In genomic region chr11:110525883-110526282, GRCh38 we compare ENCODE assay signal across 9 cellular contexts.
DNase-seq lines count a peak whose midpoint lies in the region; ATAC-seq, FAIRE-seq and TF ChIP-seq lines count a peak whose summit lies in the region.
"Had no signal": no experiment of that assay in that cellular context is flagged by ENCODE, and none has a peak within 500 bp of the region (broad histone marks: within the 10 kb centered on the region; RNA-seq: fewer than 3 reads in every experiment).

No MANE protein-coding gene starts in this region.

- H3K36me3 Mint-ChIP-seq in type B pancreatic cell, result no peaks in the 10 kb centered on the region
- H3K36me3 Mint-ChIP-seq in osteocyte (ENCODE audit: unreplicated experiment), result no peaks in the 10 kb centered on the region
- H3K36me3 Mint-ChIP-seq: CD4-positive, CD25-positive, alpha-beta regulatory T cell had no signal

- H3K27ac Mint-ChIP-seq in type B pancreatic cell (no peak overlapping the region), osteocyte (ENCODE audit: unreplicated experiment) (no peak overlapping the region)
- H3K27ac Mint-ChIP-seq: CD4-positive, CD25-positive, alpha-beta regulatory T cell had no signal

- no peak for ATAC-seq in left ventricle myocardium superior

- no peaks in the 10 kb centered on the region for H3K27me3 Mint-ChIP-seq in type B pancreatic cell
- H3K27me3 Mint-ChIP-seq in osteocyte (ENCODE audit: unreplicated experiment), result no peaks in the 10 kb centered on the region
- H3K27me3 Mint-ChIP-seq: CD4-positive, CD25-positive, alpha-beta regulatory T cell had no signal

- FAIRE-seq in H54 (lab: Jason Lieb, UNC), result no peak

- H3K4me1 Mint-ChIP-seq in type B pancreatic cell (ENCODE audit: unreplicated experiment), result no peaks in the 10 kb centered on the region
- H3K4me1 Mint-ChIP-seq in osteocyte (ENCODE audit: unreplicated experiment), result no peaks in the 10 kb centered on the region

- H3K9me3 Mint-ChIP-seq in type B pancreatic cell, result peaks cover 14% of the 10 kb centered on the region
- peaks cover 17% of the 10 kb centered on the region for H3K9me3 Mint-ChIP-seq in osteocyte (ENCODE audit: unreplicated experiment)

- TF ChIP-seq CTCF in type B pancreatic cell (conservative IDR thresholded peaks at IDR 0.05) (no peak), osteocyte (IDR thresholded peaks at IDR 0.05) (no peak)

- no peak for TF ChIP-seq POLR2A in H54 (IDR thresholded peaks at IDR 0.05; ENCODE audit: low read depth, low read length)

- H3K4me3 Mint-ChIP-seq in type B pancreatic cell, result no peak overlapping the region
- no peak overlapping the region for H3K4me3 Mint-ChIP-seq in osteocyte (ENCODE audit: unreplicated experiment)
- H3K4me3 Mint-ChIP-seq: CD4-positive, CD25-positive, alpha-beta regulatory T cell had no signal

- DNase-seq in left ventricle myocardium superior (peak; percentile 30), cardiac septum (ENCODE audit: low spot score) (no peak), epithelial cell of prostate (ENCODE audit: low read depth, low spot score) (peak; percentile 80), H54 (ENCODE audit: insufficient read length, low spot score) (no peak), type B pancreatic cell (ENCODE audit: extremely low spot score, unreplicated experiment) (no peak), HuH-7.5 (ENCODE audit: low spot score) (no peak), osteocyte (ENCODE audit: extremely low spot score, unreplicated experiment) (no peak)
- DNase-seq in Jurkat, Clone E6-1 (ENCODE audit: low read depth, low spot score), result peak; percentile 58

- no peak overlapping the region for H3K4me3 ChIP-seq in Jurkat, Clone E6-1 (ENCODE audit: low read length)

- intact Hi-C loops in left ventricle myocardium superior (cut with micrococcal nuclease) (no loop called here), cardiac septum (cut with DNase I) (no loop called here)

- H3K27ac ChIP-seq in epithelial cell of prostate, result no peak overlapping the region

Comparison
In these comparisons a context has a peak if more than half of its experiments do, and no peak if none do; other contexts are left out.
1. DNase-seq: peak in left ventricle myocardium superior (single experiment), Jurkat, Clone E6-1 (single experiment) and epithelial cell of prostate (single experiment); none in cardiac septum (single experiment), H54 (single experiment), type B pancreatic cell (single experiment), HuH-7.5 (single experiment) and osteocyte (single experiment).